ENCODE assay signal across 8 cellular contexts in genomic region chr17:81666092-81666341, GRCh38. TPM values are rescaled to one million over a fixed set of nuclear protein-coding genes. Genes with fewer than 3 reads are reported as not detected.
DNase-seq lines count a peak whose midpoint lies in the region; ATAC-seq and TF ChIP-seq lines count a peak whose summit lies in the region.

No MANE protein-coding gene starts in this region.

- peak overlapping the region; percentile 71 for H3K27ac ChIP-seq in cardiac muscle cell

- DNase-seq in activated CD4-positive, alpha-beta memory T cell treated with anti-CD3 and anti-CD28 coated beads for 36 hours, result peak; percentile 43
- DNase-seq in cardiac muscle cell (ENCODE audit: low read depth in 1 of 2, low spot score in 1 of 2) (peak in 1 of 2 donors; percentile 81), retinal pigment epithelial cell (ENCODE audit: low read depth) (no peak), SKM-1 treated with dmso at 0.1 percent for 144 hours (lab: John Stamatoyannopoulos, UW; ENCODE audit: unreplicated experiment) (no peak), SKM-1 (lab: John Stamatoyannopoulos, UW; ENCODE audit: unreplicated experiment) (no peak)

- H3K9me3 Mint-ChIP-seq in activated CD4-positive, alpha-beta memory T cell treated with anti-CD3 and anti-CD28 coated beads for 36 hours, result no peaks in the 10 kb centered on the region

- POLR2A ChIA-PET in activated CD4-positive, alpha-beta memory T cell treated with anti-CD3 and anti-CD28 coated beads for 36 hours (lab: Charles Lee), result interaction anchor here (0.9 to 2.5 kb wide), 6 partner anchors 18 to 167 kb away, joined by 3 to 26 read pairs (median 5); partner anchors contain the start of genes ARL16, HGS, MCRIP1 and MRPL12

- H3K9me3 ChIP-seq in cardiac muscle cell (ENCODE audit: low read depth), result no peaks in the 10 kb centered on the region

- peak overlapping the region; percentile 94 for H3K4me3 Mint-ChIP-seq in activated CD4-positive, alpha-beta memory T cell treated with anti-CD3 and anti-CD28 coated beads for 36 hours

- no peak for TF ChIP-seq CTCF in GM12875 (IDR thresholded peaks at IDR 0.05; ENCODE audit: borderline replicate concordance, insufficient read depth, low read depth, low read length)
- TF ChIP-seq CTCF in cardiac muscle cell (IDR thresholded peaks at IDR 0.05; ENCODE audit: low read depth, low read length), result no peak
- TF ChIP-seq CTCF in retinal pigment epithelial cell (conservative IDR thresholded peaks at IDR 0.05; ENCODE audit: low read depth, low read length), result no peak

- H3K4me1 ChIP-seq in cardiac muscle cell (ENCODE audit: low read depth), result peaks cover 8% of the 10 kb centered on the region

- ATAC-seq in HG03066 (IDR thresholded peaks at IDR 0.05; ENCODE audit: low read depth, unreplicated experiment) (peak; percentile 21), HG02938 (IDR thresholded peaks at IDR 0.05; ENCODE audit: unreplicated experiment) (no peak)

- peak overlapping the region; percentile 94 for H3K27ac Mint-ChIP-seq in activated CD4-positive, alpha-beta memory T cell treated with anti-CD3 and anti-CD28 coated beads for 36 hours

- CTCF ChIA-PET in activated CD4-positive, alpha-beta memory T cell treated with anti-CD3 and anti-CD28 coated beads for 36 hours (lab: Charles Lee), result interaction anchor here (1.0 to 2.4 kb wide), 2 partner anchors 10 to 17 kb away, joined by 4 to 10 read pairs; partner anchors contain the start of genes ARL16 and HGS

- H3K27me3 Mint-ChIP-seq in activated CD4-positive, alpha-beta memory T cell treated with anti-CD3 and anti-CD28 coated beads for 36 hours, result no peaks in the 10 kb centered on the region

- peaks cover 7% of the 10 kb centered on the region for H3K36me3 ChIP-seq in cardiac muscle cell

- H3K27me3 ChIP-seq in cardiac muscle cell, result no peaks in the 10 kb centered on the region

- peaks cover 41% of the 10 kb centered on the region for H3K4me1 Mint-ChIP-seq in activated CD4-positive, alpha-beta memory T cell treated with anti-CD3 and anti-CD28 coated beads for 36 hours (ENCODE audit: low read depth)

- intact Hi-C loops in activated CD4-positive, alpha-beta memory T cell treated with anti-CD3 and anti-CD28 coated beads for 36 hours (cut with micrococcal nuclease), result loop anchor here (1.0 to 5.0 kb wide), 3 partner anchors 17 to 113 kb away; partner anchors contain the start of genes ARL16, FAAP100 and SLC25A10

- H3K36me3 Mint-ChIP-seq in activated CD4-positive, alpha-beta memory T cell treated with anti-CD3 and anti-CD28 coated beads for 36 hours, result peaks cover 35% of the 10 kb centered on the region

- peak overlapping the region; percentile 100 for H3K4me3 ChIP-seq in GM12875 (ENCODE audit: low read depth, low read length)
- peak overlapping the region; percentile 67 for H3K4me3 ChIP-seq in cardiac muscle cell
- peak overlapping the region; percentile 86 for H3K4me3 ChIP-seq in retinal pigment epithelial cell (ENCODE audit: low read length)

RNA-seq across cellular contexts. Expression of gene OXLD1, which starts 0.4 kb away (rescaled TPM):
- total RNA-seq in activated CD4-positive, alpha-beta memory T cell treated with anti-CD3 and anti-CD28 coated beads for 36 hours, result 10 to 100 TPM; 49.6 to 57.7 TPM
- 100 and 130 TPM in 2 replicates for total RNA-seq in cardiac muscle cell
- polyA plus RNA-seq in cardiac muscle cell, result 85.5 and 104 TPM in 2 replicates

RNA-seq across cellular contexts. Expression of gene CCDC137, which starts 0.5 kb away (rescaled TPM):
- total RNA-seq in activated CD4-positive, alpha-beta memory T cell treated with anti-CD3 and anti-CD28 coated beads for 36 hours, result 10 to 100 TPM; 34.0 to 36.8 TPM
- 16.9 and 20.1 TPM in 2 replicates for total RNA-seq in cardiac muscle cell
- polyA plus RNA-seq in cardiac muscle cell, result 23.2 and 23.4 TPM in 2 replicates

RNA-seq across cellular contexts. Expression of gene PDE6G, which starts 9.7 kb away (rescaled TPM):
- 1 to 10 TPM; 1.1 to 1.5 TPM for total RNA-seq in activated CD4-positive, alpha-beta memory T cell treated with anti-CD3 and anti-CD28 coated beads for 36 hours
- total RNA-seq in cardiac muscle cell, result 0.32 and 1.8 TPM in 2 replicates
- 0.85 and 2.3 TPM in 2 replicates for polyA plus RNA-seq in cardiac muscle cell

RNA-seq across cellular contexts. Expression of gene ARL16, which starts 17.6 kb away (rescaled TPM):
- 10 to 100 TPM; 15.1 to 17.1 TPM for total RNA-seq in activated CD4-positive, alpha-beta memory T cell treated with anti-CD3 and anti-CD28 coated beads for 36 hours
- 44.3 and 58.3 TPM in 2 replicates for total RNA-seq in cardiac muscle cell
- polyA plus RNA-seq in cardiac muscle cell, result 92.0 and 109 TPM in 2 replicates

RNA-seq across cellular contexts. Expression of gene HGS, which starts 17.8 kb away (rescaled TPM):
- 100 to 1,000 TPM in 1 of 2 experiments, 10 to 100 TPM in 1; 96.9 to 111 TPM for total RNA-seq in activated CD4-positive, alpha-beta memory T cell treated with anti-CD3 and anti-CD28 coated beads for 36 hours
- 86.1 and 107 TPM in 2 replicates for total RNA-seq in cardiac muscle cell
- 108 and 109 TPM in 2 replicates for polyA plus RNA-seq in cardiac muscle cell
